ENCODE assay signal across 7 cellular contexts in the genomic region with DNA sequence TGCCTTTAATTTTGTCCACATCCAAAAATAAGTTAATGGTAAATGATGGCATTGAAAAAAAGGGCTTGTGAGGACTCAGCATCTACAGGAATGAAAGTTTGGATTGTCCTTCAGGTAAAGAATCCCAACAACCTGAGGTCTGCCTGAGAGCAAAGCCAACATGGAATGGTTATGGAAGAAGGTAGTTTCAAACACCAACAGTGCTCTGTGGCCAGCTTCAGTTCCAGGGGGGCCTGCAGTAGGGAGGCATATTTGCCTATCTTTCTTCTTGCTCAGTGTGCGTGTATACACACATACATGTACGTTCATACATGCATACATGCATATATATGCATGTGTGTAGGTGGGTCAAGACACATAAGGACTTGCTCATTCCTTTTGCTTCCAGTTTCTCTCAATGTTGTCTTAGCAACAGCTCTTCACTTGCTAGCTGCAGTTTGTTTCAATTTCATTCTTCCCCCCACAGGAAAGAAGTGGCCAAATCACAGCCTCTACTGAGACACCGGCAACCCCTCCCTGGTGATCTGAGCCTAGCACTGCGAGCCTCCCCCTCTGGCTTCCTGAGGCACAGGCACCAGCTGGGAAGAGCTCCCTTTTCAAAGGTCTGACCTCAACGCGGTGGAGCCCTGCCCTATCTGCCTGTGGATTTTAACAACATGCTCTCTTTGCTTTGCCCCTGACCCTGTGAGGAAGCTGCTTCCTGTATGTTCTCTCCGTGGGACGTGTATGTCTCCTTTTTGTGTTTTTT.
A peak's percentile ranks its signal among the peaks of the same experiment; 100 is the strongest.
DNase-seq lines count a peak whose midpoint lies in the region; ATAC-seq and TF ChIP-seq lines count a peak whose summit lies in the region.

No MANE protein-coding gene starts in this region.

- H3K27me3 ChIP-seq in OCI-LY3 (ENCODE audit: low read depth, low read length): peaks cover 3% of the 10 kb centered on the region
- H3K27me3 ChIP-seq in body of pancreas: no peaks in the 10 kb centered on the region
- H3K27me3 ChIP-seq in mucosa of rectum (ENCODE audit: control insufficient read depth in 2 of 2, insufficient read depth in 2 of 2, low read length in 2 of 2): no peaks in the 10 kb centered on the region
- H3K27me3 ChIP-seq in breast epithelium: peaks cover 0 to 7% of the 10 kb centered on the region in 2 donors

- no peaks in the 10 kb centered on the region for H4K20me1 ChIP-seq in OCI-LY3 (ENCODE audit: insufficient read depth, low read length)

- TF ChIP-seq POLR2A in body of pancreas (IDR thresholded peaks at IDR 0.05) (no peak), breast epithelium (IDR thresholded peaks at IDR 0.05) (no peak)

- H3K9me3 ChIP-seq in OCI-LY3 (ENCODE audit: insufficient read depth, low read length) (no peaks in the 10 kb centered on the region), body of pancreas (no peaks in the 10 kb centered on the region), mucosa of rectum (ENCODE audit: control insufficient read depth in 2 of 2, low read length in 2 of 2) (no peaks in the 10 kb centered on the region), breast epithelium (no peaks in the 10 kb centered on the region)

- H3K36me3 ChIP-seq in OCI-LY3 (replicated peaks; ENCODE audit: low read depth, low read length) (no peaks in the 10 kb centered on the region), body of pancreas (replicated peaks in 1 of 2; ENCODE audit: insufficient read depth in 1 of 2, low read depth in 2 of 2) (no peaks in the 10 kb centered on the region), mucosa of rectum (ENCODE audit: control insufficient read depth in 2 of 2, insufficient read depth in 2 of 2, low read length in 2 of 2) (no peaks in the 10 kb centered on the region), breast epithelium (no peaks in the 10 kb centered on the region)

- H3K79me2 ChIP-seq in OCI-LY3 (ENCODE audit: low read length): no peaks in the 10 kb centered on the region

- peak overlapping the region; percentile 78 for H3K4me2 ChIP-seq in OCI-LY3 (ENCODE audit: low read length)

- DNase-seq in body of pancreas (no peak), breast epithelium (ENCODE audit: low spot score in 2 of 2) (no peak), posterior cingulate gyrus (no peak)

- peak overlapping the region; percentile 49 for H3K4me3 ChIP-seq in OCI-LY3 (ENCODE audit: low read length)
- no peak overlapping the region for H3K4me3 ChIP-seq in body of pancreas
- H3K4me3 ChIP-seq in mucosa of rectum (ENCODE audit: low read length in 2 of 2): peak overlapping the region; percentile 1 to 57
- no peak overlapping the region for H3K4me3 ChIP-seq in breast epithelium

- H3K9ac ChIP-seq in OCI-LY3 (ENCODE audit: low read length) (peak overlapping the region; percentile 10; the same call in 1 of the 2 replicates), mucosa of rectum (ENCODE audit: low read depth in 1 of 2, low read length in 2 of 2) (peak overlapping the region; percentile 42 to 55)

- H2AFZ ChIP-seq in OCI-LY3 (ENCODE audit: low read depth, low read length): peak overlapping the region; percentile 90

- ATAC-seq in GM18861 (IDR thresholded peaks at IDR 0.05; ENCODE audit: unreplicated experiment) (peak; percentile 84), HG02610 (IDR thresholded peaks at IDR 0.05; ENCODE audit: unreplicated experiment) (peak; percentile 88), body of pancreas (peak; percentile 30)

- H3K4me1 ChIP-seq in OCI-LY3 (ENCODE audit: low read length) (peaks cover 27% of the 10 kb centered on the region), body of pancreas (no peaks in the 10 kb centered on the region), mucosa of rectum (ENCODE audit: control insufficient read depth in 2 of 2, insufficient read depth in 2 of 2, low read length in 2 of 2) (peaks cover 4 to 15% of the 10 kb centered on the region in 2 donors), breast epithelium (no peaks in the 10 kb centered on the region)

- WGBS in body of pancreas, 2 donors: 35 to 45% methylated on average over 8 of the region's 8 CpGs

- no peak overlapping the region for H3K27ac ChIP-seq in OCI-LY3 (ENCODE audit: low read length)
- H3K27ac ChIP-seq in body of pancreas: no peak overlapping the region
- H3K27ac ChIP-seq in mucosa of rectum (ENCODE audit: low read depth in 2 of 2, low read length in 2 of 2): peak overlapping the region; percentile 44 to 61
- H3K27ac ChIP-seq in breast epithelium: no peak overlapping the region

- TF ChIP-seq CTCF in OCI-LY3 (IDR thresholded peaks at IDR 0.05; ENCODE audit: low read depth, low read length) (no peak), body of pancreas (IDR thresholded peaks at IDR 0.05) (no peak), breast epithelium (IDR thresholded peaks at IDR 0.05) (no peak)

- intact Hi-C loops in body of pancreas (cut with DNase I) (no loop called here), breast epithelium (cut with DNase I; ENCODE audit: low total_unique reads) (no loop called here), posterior cingulate gyrus (cut with DNase I) (no loop called here)

Comparison
In these comparisons a context has a peak if more than half of its experiments do, and no peak if none do; other contexts are left out.
1. ATAC-seq: peak in every context shown above with its lines; median percentile 88 in HG02610; 84 in GM18861; 30 in body of pancreas.
2. H3K27ac ChIP-seq: peak in mucosa of rectum (2 of 2); none in OCI-LY3 (single experiment), body of pancreas (0 of 4) and breast epithelium (0 of 2).
3. H3K4me3 ChIP-seq: peak in OCI-LY3 (single experiment) and mucosa of rectum (2 of 2); none in body of pancreas (0 of 2) and breast epithelium (0 of 3).